In genomic region chr6:21601341-21601740, GRCh38 we compare ENCODE assay signal across 26 cellular contexts. TPM values are rescaled to one million over a fixed set of nuclear protein-coding genes. Genes with fewer than 3 reads are reported as not detected.
DNase-seq lines count a peak whose midpoint lies in the region; TF ChIP-seq lines count a peak whose summit lies in the region.
"Had no signal": no experiment of that assay in that cellular context is flagged by ENCODE, and none has a peak within 500 bp of the region (broad histone marks: within the 10 kb centered on the region; RNA-seq: fewer than 3 reads in every experiment).

No MANE protein-coding gene starts in this region.

- H3K9me2 ChIP-seq in OCI-LY7 (ENCODE audit: insufficient read depth, low read length), result no peaks in the 10 kb centered on the region

- intact Hi-C loops in OCI-LY7 (cut with micrococcal nuclease; ENCODE audit: unreplicated experiment) (no loop called here), spleen (cut with DNase I; ENCODE audit: low total_unique reads) (no loop called here)

- H3K9me3 ChIP-seq in OCI-LY7 (ENCODE audit: low read length), result no peaks in the 10 kb centered on the region
- H3K9me3 ChIP-seq in spleen, result no peaks in the 10 kb centered on the region
- H3K9me3 ChIP-seq in WERI-Rb-1 (ENCODE audit: severe bottlenecking), result no peaks in the 10 kb centered on the region
- H3K9me3 ChIP-seq: ovary, suprapubic skin had no signal

- H3K27me3 ChIP-seq in spleen (replicated peaks in 1 of 7) (peaks cover 0 to 29% (median 5%) of the 10 kb centered on the region in 7 donors), WERI-Rb-1 (ENCODE audit: insufficient read depth, low read depth, severe bottlenecking) (no peaks in the 10 kb centered on the region)
- H3K27me3 ChIP-seq: ovary, suprapubic skin had no signal

- TF ChIP-seq CTCF in OCI-LY7 (conservative IDR thresholded peaks at IDR 0.05; ENCODE audit: low read length) (no peak), spleen (IDR thresholded peaks at IDR 0.05 in 8 of 11, conservative IDR thresholded peaks at IDR 0.05 in 3 of 11) (no peak), WERI-Rb-1 (IDR thresholded peaks at IDR 0.05; ENCODE audit: low read depth, low read length) (no peak)

- no TSS peak for BruUV-seq in OCI-LY7 (replicated peaks; lab: Mats Ljungman, UMichigan)

- H3K4me3 ChIP-seq in OCI-LY7 (ENCODE audit: low read depth, low read length, poor library complexity, severe bottlenecking), result no peak overlapping the region
- H3K4me3 ChIP-seq in spleen, result no peak overlapping the region
- H3K4me3 ChIP-seq in WERI-Rb-1 (ENCODE audit: low read depth, low read length), result no peak overlapping the region
- H3K4me3 ChIP-seq: lung, ovary, suprapubic skin had no signal

- H2AFZ ChIP-seq in OCI-LY7 (ENCODE audit: low read length), result no peak overlapping the region

- CTCF ChIA-PET in OCI-LY7 (lab: Charles Lee; ENCODE audit: unreplicated experiment), result no interaction called here

- POLR2A ChIA-PET in OCI-LY7 (lab: Charles Lee), result interaction anchor here (0.6 to 2.7 kb wide), 3 partner anchors 8 to 375 kb away, joined by 3 to 7 read pairs (median 5); partner anchors contain the start of gene SOX4

- H4K20me1 ChIP-seq in OCI-LY7 (ENCODE audit: insufficient read depth, low read length), result peaks cover 16% of the 10 kb centered on the region; the same call in 1 of the 2 replicates

- H3K79me2 ChIP-seq in OCI-LY7 (ENCODE audit: insufficient read depth, low read depth, low read length), result peaks cover 41% of the 10 kb centered on the region

- H3K4me1 ChIP-seq in OCI-LY7 (ENCODE audit: insufficient read depth, low read length, poor library complexity, severe bottlenecking), result peaks cover 79% of the 10 kb centered on the region
- peaks cover 0 to 35% (median 26%) of the 10 kb centered on the region in 6 donors for H3K4me1 ChIP-seq in spleen

- H3K27ac ChIP-seq in OCI-LY7 (ENCODE audit: low read depth, low read length, poor library complexity, severe bottlenecking) (peak overlapping the region; percentile 98), spleen (no peak overlapping the region), WERI-Rb-1 (no peak overlapping the region)
- H3K27ac ChIP-seq: ovary, suprapubic skin had no signal

- 95 to 99% (median 97%) methylated on average over 3 of the region's 3 CpGs for WGBS in spleen, 5 donors

- DNase-seq in NCI-H2171 treated with DMSO at 0.1 percent for 48 hours (lab: John Stamatoyannopoulos, UW) (peak; percentile 60), NCI-H2171 (lab: John Stamatoyannopoulos, UW) (no peak), OCI-LY7 (ENCODE audit: low spot score) (no peak), left kidney (ENCODE audit: low read depth, low spot score) (peak; percentile 32), spleen (no peak), T-helper 1 cell (no peak), WERI-Rb-1 (no peak), HUDEP-2 (lab: John Stamatoyannopoulos, UW; ENCODE audit: unreplicated experiment in 76 of 76) (no peak)
- DNase-seq: activated CD4-positive, alpha-beta T cell treated with anti-CD3 and anti-CD28 coated beads, Interleukin-2, amount 10 ng/mL, durations not matched to agents 24 days and 14 days; activated CD8-positive, alpha-beta memory T cell treated with anti-CD3 and anti-CD28 coated beads for 24 hours; activated effector memory CD4-positive, alpha-beta T cell treated with anti-CD3 and anti-CD28 coated beads, Interleukin-2, amount 50 U/mL, for 16 hours; activated T-cell treated with anti-CD3 and anti-CD28 coated beads, Interleukin-2, amount 50 U/mL, for 1 hour; AML-193; anterior cingulate cortex; CD8-positive, alpha-beta T cell; effector CD8-positive, alpha-beta T cell; hippocampal formation; IMR-90; NCI-H1048; NCI-H187; NCI-H2227 treated with DMSO at 0.1 percent for 48 hours; NCI-H748 treated with DMSO at 0.1 percent for 48 hours; ovary; stimulated activated naive CD4-positive, alpha-beta T cell had no signal

- peaks cover 41% of the 10 kb centered on the region for H3K36me3 ChIP-seq in OCI-LY7 (ENCODE audit: insufficient read depth, low read length)
- no peaks in the 10 kb centered on the region for H3K36me3 ChIP-seq in spleen
- H3K36me3 ChIP-seq in WERI-Rb-1, result peaks cover 33% of the 10 kb centered on the region
- H3K36me3 ChIP-seq: ovary, suprapubic skin had no signal

- H3K4me2 ChIP-seq in OCI-LY7 (ENCODE audit: low read length), result no peak overlapping the region

- no peak for TF ChIP-seq POLR2A in spleen (IDR thresholded peaks at IDR 0.05)

RNA-seq across cellular contexts. Expression of gene SOX4, which starts 7.8 kb away (rescaled TPM):
- total RNA-seq in OCI-LY7 (2014; rRNA removed; shearing (Covaris generic)), result 55.2 and 55.3 TPM in 2 replicates
- 58.1 and 78.1 TPM in 2 replicates for total RNA-seq in OCI-LY7 (2022)
- 10 to 100 TPM in 1 of 7 donors, 1 to 10 TPM in 6; 4.9 to 11.1 (median 8.7) TPM for total RNA-seq in spleen
- 1 to 10 TPM; 5.1 to 6.2 (median 5.7) TPM for polyA plus RNA-seq in spleen

Comparison
In these comparisons a context has a peak if more than half of its experiments do, and no peak if none do; other contexts are left out.
1. DNase-seq: peak in NCI-H2171 treated with DMSO at 0.1 percent for 48 hours (single experiment) and left kidney (single experiment); none in NCI-H2171 (single experiment), OCI-LY7 (single experiment), spleen (single experiment), T-helper 1 cell (0 of 5), WERI-Rb-1 (single experiment) and HUDEP-2 (0 of 76).
2. RNA of gene SOX4, which starts 7.8 kb away (total RNA-seq): 55.2 to 78.1 TPM in OCI-LY7; 4.9 to 11.1 TPM in spleen; every median in the first group is over 4 times any median in the second.